ENCODE assay signal across 8 cellular contexts in the genomic region with DNA sequence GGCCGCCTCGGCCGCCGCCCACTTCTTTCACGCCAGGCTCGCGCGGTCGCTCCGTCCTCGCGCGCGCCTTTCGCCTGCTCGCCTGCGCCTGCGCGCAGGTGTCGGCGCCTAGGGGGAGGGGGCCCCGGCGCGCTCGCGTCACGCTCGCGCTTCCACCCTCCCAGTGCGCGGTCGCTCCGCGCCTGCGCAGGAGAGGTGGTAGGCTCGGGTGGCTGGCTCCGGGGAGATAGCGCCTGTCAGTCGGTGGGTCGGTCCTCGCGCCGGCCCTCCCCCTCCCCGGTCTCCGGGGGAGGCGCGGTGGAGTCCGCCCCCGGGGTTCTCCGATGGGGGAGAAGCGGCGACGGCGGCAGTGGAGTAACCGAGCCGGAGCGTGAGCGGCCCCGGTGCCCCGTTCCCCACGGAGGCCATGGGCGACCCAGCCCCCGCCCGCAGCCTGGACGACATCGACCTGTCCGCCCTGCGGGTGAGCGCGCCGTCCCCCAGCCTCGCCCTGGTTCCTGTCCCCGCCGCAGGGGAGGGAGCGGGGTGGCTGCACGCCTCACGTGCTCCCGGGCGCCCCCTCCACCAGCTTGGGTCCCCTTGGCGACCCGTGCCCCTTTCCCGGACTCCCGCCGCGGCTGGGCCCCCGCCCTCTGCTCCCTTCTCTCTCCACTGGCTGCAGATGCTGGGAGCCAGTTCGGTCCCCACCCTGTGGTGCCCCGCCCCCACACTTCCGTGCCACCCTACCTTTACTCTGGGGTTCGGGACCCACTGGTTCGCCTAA. TPM values are rescaled to one million over a fixed set of nuclear protein-coding genes. Genes with fewer than 3 reads are reported as not detected.
DNase-seq lines count a peak whose midpoint lies in the region; ATAC-seq and TF ChIP-seq lines count a peak whose summit lies in the region.

A gene (plus strand): TSS at position 163 of the 763 bp plus-strand sequence. CDS start 244 bp downstream, at position 407.

- peak within 1 kb of the TSS; percentile 96 for H3K4me3 ChIP-seq in kidney epithelial cell (ENCODE audit: low read depth, low read length)

- no peaks in the 10 kb centered on the region for H3K27me3 ChIP-seq in kidney epithelial cell (ENCODE audit: control insufficient read depth, insufficient read depth, low read length)

- ATAC-seq in GM18907 (IDR thresholded peaks at IDR 0.05; ENCODE audit: unreplicated experiment) (peak; percentile 85), HG03159 (IDR thresholded peaks at IDR 0.05; ENCODE audit: unreplicated experiment) (peak; percentile 78)

- H3K36me3 ChIP-seq in kidney epithelial cell (ENCODE audit: control insufficient read depth, insufficient read depth, low read length), result no peaks in the 10 kb centered on the region

- peak; percentile 100 for DNase-seq in AG08396 (ENCODE audit: low spot score)
- DNase-seq in NCI-H2227 treated with DMSO at 0.1 percent for 48 hours (lab: John Stamatoyannopoulos, UW), result peak; percentile 70
- peak; percentile 86 for DNase-seq in activated CD4-positive, alpha-beta T cell treated with anti-CD3 and anti-CD28 coated beads for 1 hour
- DNase-seq in cerebellar nuclear complex (lab: John Stamatoyannopoulos, UW), result peak; percentile 15 to 55
- DNase-seq in kidney epithelial cell (ENCODE audit: low read depth), result peak; percentile 61
- DNase-seq in stimulated activated CD4-positive, alpha-beta T cell treated with anti-CD3 and anti-CD28 coated beads, Interleukin-15, amount 100 ng/mL, for 24 hours, result peak; percentile 90

- no peak for TF ChIP-seq CTCF in kidney epithelial cell (IDR thresholded peaks at IDR 0.05; ENCODE audit: insufficient read depth, low read length, poor library complexity, severe bottlenecking)

RNA-seq across cellular contexts. Expression of the gene that starts here (rescaled TPM):
- 36.1 and 38.3 TPM in 2 replicates for total RNA-seq in kidney epithelial cell

Comparison
In these comparisons a context has a peak if more than half of its experiments do, and no peak if none do; other contexts are left out.
1. Peak in every context shown above with its lines: DNase-seq, ATAC-seq and H3K4me3 ChIP-seq.
2. DNase-seq: peak in every context shown above with its lines; median percentile 100 in AG08396; 90 in stimulated activated CD4-positive, alpha-beta T cell treated with anti-CD3 and anti-CD28 coated beads, Interleukin-15, amount 100 ng/mL, for 24 hours; 86 in activated CD4-positive, alpha-beta T cell treated with anti-CD3 and anti-CD28 coated beads for 1 hour; 70 in NCI-H2227 treated with DMSO at 0.1 percent for 48 hours; 61 in kidney epithelial cell; 35 in cerebellar nuclear complex.